ENCODE assay signal across 17 cellular contexts in the genomic region with DNA sequence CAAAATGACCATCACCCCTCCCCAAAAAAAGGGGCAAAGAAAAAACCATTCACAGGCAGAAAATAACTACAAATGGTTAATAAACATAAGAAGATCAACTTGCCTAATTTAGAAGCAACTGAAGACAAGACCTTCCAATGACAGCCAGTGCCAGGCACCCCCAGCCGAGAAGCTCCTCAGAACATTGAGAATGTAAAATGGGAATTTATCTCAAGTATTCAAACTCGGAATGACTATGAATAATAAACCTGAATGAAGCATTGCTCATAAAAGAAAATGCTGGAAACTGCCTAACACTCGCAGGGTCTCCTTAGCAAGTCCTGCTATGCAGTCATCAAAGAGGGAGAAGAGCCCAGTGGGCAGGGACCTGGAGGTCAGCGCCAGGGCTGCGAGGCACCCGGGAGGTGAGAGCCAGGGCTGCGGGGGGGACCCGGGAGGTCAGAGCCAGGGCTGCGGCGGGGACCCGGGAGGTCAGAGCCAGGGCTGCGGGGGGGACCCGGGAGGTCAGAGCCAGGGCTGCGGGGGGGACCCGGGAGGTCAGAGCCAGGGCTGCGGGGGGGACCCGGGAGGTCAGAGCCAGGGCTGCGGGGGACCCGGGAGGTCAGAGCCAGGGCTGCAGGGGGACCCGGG. TPM values are rescaled to one million over a fixed set of nuclear protein-coding genes. Genes with fewer than 3 reads are reported as not detected.
DNase-seq lines count a peak whose midpoint lies in the region; ATAC-seq and TF ChIP-seq lines count a peak whose summit lies in the region.
"Had no signal": no experiment of that assay in that cellular context is flagged by ENCODE, and none has a peak within 500 bp of the region (broad histone marks: within the 10 kb centered on the region; RNA-seq: fewer than 3 reads in every experiment).

No MANE protein-coding gene starts in this region.

- ATAC-seq in natural killer cell (no peak), memory B cell (ENCODE audit: low read depth) (no peak), GM21360 (IDR thresholded peaks at IDR 0.05; ENCODE audit: unreplicated experiment) (no peak), GM19023 (IDR thresholded peaks at IDR 0.05; ENCODE audit: unreplicated experiment) (no peak)
- ATAC-seq in natural killer cell treated with Interleukin-12 subunit alpha and Interleukin-12 subunit beta and Interleukin-15 and Interleukin-18, amount 100 ng/mL, for 72 hours: no peak

- no peaks in the 10 kb centered on the region for H3K9me3 Mint-ChIP-seq in natural killer cell
- peaks cover 4% of the 10 kb centered on the region for H3K9me3 Mint-ChIP-seq in natural killer cell treated with Interleukin-12 subunit alpha and Interleukin-12 subunit beta and Interleukin-15 and Interleukin-18, amount 100 ng/mL, for 72 hours
- no peaks in the 10 kb centered on the region for H3K9me3 Mint-ChIP-seq in brain
- no peaks in the 10 kb centered on the region for H3K9me3 Mint-ChIP-seq in memory B cell
- H3K9me3 Mint-ChIP-seq: HFFc6 had no signal

- intact Hi-C loops in natural killer cell (cut with micrococcal nuclease): no loop called here

- peaks cover 36 to 70% of the 10 kb centered on the region in 2 donors for H3K4me1 Mint-ChIP-seq in natural killer cell
- peaks cover 22 to 40% of the 10 kb centered on the region in 2 donors for H3K4me1 Mint-ChIP-seq in natural killer cell treated with Interleukin-12 subunit alpha and Interleukin-12 subunit beta and Interleukin-15 and Interleukin-18, amount 100 ng/mL, for 72 hours (ENCODE audit: low read depth in 2 of 2)
- peaks cover 46% of the 10 kb centered on the region for H3K4me1 Mint-ChIP-seq in brain
- H3K4me1 Mint-ChIP-seq in memory B cell: peaks cover 40% of the 10 kb centered on the region

- no peaks in the 10 kb centered on the region for H3K36me3 Mint-ChIP-seq in natural killer cell
- no peaks in the 10 kb centered on the region for H3K36me3 Mint-ChIP-seq in natural killer cell treated with Interleukin-12 subunit alpha and Interleukin-12 subunit beta and Interleukin-15 and Interleukin-18, amount 100 ng/mL, for 72 hours
- H3K36me3 Mint-ChIP-seq in brain: no peaks in the 10 kb centered on the region
- H3K36me3 Mint-ChIP-seq in memory B cell: peaks cover 8% of the 10 kb centered on the region

- TF ChIP-seq CTCF in natural killer cell (IDR thresholded peaks at IDR 0.05) (no peak), brain (conservative IDR thresholded peaks at IDR 0.05) (no peak)

- peak overlapping the region; percentile 29 to 65 for H3K27ac Mint-ChIP-seq in natural killer cell
- H3K27ac Mint-ChIP-seq in natural killer cell treated with Interleukin-12 subunit alpha and Interleukin-12 subunit beta and Interleukin-15 and Interleukin-18, amount 100 ng/mL, for 72 hours: peak overlapping the region in 1 of 2 donors; percentile 17
- H3K27ac Mint-ChIP-seq in brain: peak overlapping the region in 4 of 5 experiments; percentile 0 to 58 (median 24)
- H3K27ac Mint-ChIP-seq in memory B cell: peak overlapping the region; percentile 20
- H3K27ac Mint-ChIP-seq: HFFc6 had no signal

- no peaks in the 10 kb centered on the region for H3K27me3 Mint-ChIP-seq in natural killer cell (ENCODE audit: low read depth in 2 of 2)
- H3K27me3 Mint-ChIP-seq in natural killer cell treated with Interleukin-12 subunit alpha and Interleukin-12 subunit beta and Interleukin-15 and Interleukin-18, amount 100 ng/mL, for 72 hours: no peaks in the 10 kb centered on the region
- H3K27me3 Mint-ChIP-seq in brain: peaks cover 6% of the 10 kb centered on the region
- H3K27me3 Mint-ChIP-seq in memory B cell: no peaks in the 10 kb centered on the region

- no peak for DNase-seq in natural killer cell
- DNase-seq in natural killer cell treated with Interleukin-12 subunit alpha and Interleukin-12 subunit beta and Interleukin-15 and Interleukin-18, amount 100 ng/mL, for 72 hours (ENCODE audit: low spot score): no peak
- no peak for DNase-seq in memory B cell (ENCODE audit: low spot score in 2 of 2)
- no peak for DNase-seq in SHP77 treated with DMSO at 0.1 percent for 48 hours (lab: John Stamatoyannopoulos, UW)
- DNase-seq in activated CD4-positive, alpha-beta T cell treated with anti-CD3 and anti-CD28 coated beads for 1 hour: no peak
- DNase-seq: DMS 273 treated with DMSO at 0.1 percent for 48 hours; HFFc6; NCI-H146; NCI-H2107; NCI-H345; NCI-H69; NK-92 treated with Interleukin-12 subunit alpha and Interleukin-12 subunit beta, amount 100 ng/mL, for 24 hours; OCI-M1; RPMI8226 had no signal

- no peak overlapping the region for H3K4me3 Mint-ChIP-seq in natural killer cell
- H3K4me3 Mint-ChIP-seq in natural killer cell treated with Interleukin-12 subunit alpha and Interleukin-12 subunit beta and Interleukin-15 and Interleukin-18, amount 100 ng/mL, for 72 hours: no peak overlapping the region
- H3K4me3 Mint-ChIP-seq in brain: no peak overlapping the region
- no peak overlapping the region for H3K4me3 Mint-ChIP-seq in memory B cell
- H3K4me3 Mint-ChIP-seq: HFFc6 had no signal

RNA-seq across cellular contexts. Expression of a gene that starts 23.2 kb away (rescaled TPM):
- 10 to 100 TPM; 61.9 to 79.6 (median 78.5) TPM for total RNA-seq in natural killer cell
- total RNA-seq in natural killer cell treated with Interleukin-12 subunit alpha and Interleukin-12 subunit beta and Interleukin-15 and Interleukin-18, amount 100 ng/mL, for 72 hours: 10 to 100 TPM; 40.0 to 42.7 TPM
- 37.6 TPM for polyA plus RNA-seq in brain (ENCODE audit: insufficient read depth, low read depth, low replicate concordance)
